Comparison of ENCODE assay signal across 17 cellular contexts in genomic region chr7:105047932-105048331, GRCh38. TPM values are rescaled to one million over a fixed set of nuclear protein-coding genes. Genes with fewer than 3 reads are reported as not detected.
A peak's percentile ranks its signal among the peaks of the same experiment; 100 is the strongest.
DNase-seq lines count a peak whose midpoint lies in the region; ATAC-seq and TF ChIP-seq lines count a peak whose summit lies in the region.
"Had no signal": no experiment of that assay in that cellular context is flagged by ENCODE, and none has a peak within 500 bp of the region (broad histone marks: within the 10 kb centered on the region; RNA-seq: fewer than 3 reads in every experiment).

No MANE protein-coding gene starts in this region.

- no peaks in the 10 kb centered on the region for H3K9me3 Mint-ChIP-seq in CD4-positive, alpha-beta memory T cell
- H3K9me3 Mint-ChIP-seq in naive thymus-derived CD4-positive, alpha-beta T cell = peaks cover 0 to 1% (median 0%) of the 10 kb centered on the region in 11 donors
- no peaks in the 10 kb centered on the region for H3K9me3 Mint-ChIP-seq in stimulated activated effector memory CD8-positive, alpha-beta T cell treated with anti-CD3 and anti-CD28 coated beads, Interleukin-12 subunit alpha, Interleukin-12 subunit beta, amount 100 ng/mL, for 72 hours

- TF ChIP-seq CTCF in coronary artery (IDR thresholded peaks at IDR 0.05) = no peak
- TF ChIP-seq CTCF in thoracic aorta (IDR thresholded peaks at IDR 0.05) = no peak

- peaks cover 53% of the 10 kb centered on the region for H3K4me1 ChIP-seq in CD4-positive, alpha-beta memory T cell (ENCODE audit: insufficient read depth, low read length)
- H3K4me1 ChIP-seq in thoracic aorta (ENCODE audit: control insufficient read depth in 1 of 2, low read depth in 2 of 2) = peaks cover 30 to 58% of the 10 kb centered on the region in 2 donors
- peaks cover 9 to 10% of the 10 kb centered on the region in 2 donors for H3K4me1 ChIP-seq in naive thymus-derived CD4-positive, alpha-beta T cell (ENCODE audit: control insufficient read depth in 2 of 2, insufficient read depth in 2 of 2, low read length in 2 of 2)
- H3K4me1 ChIP-seq: BE2C had no signal

- peaks cover 45 to 74% (median 60%) of the 10 kb centered on the region in 4 donors for H3K4me1 Mint-ChIP-seq in CD4-positive, alpha-beta memory T cell
- H3K4me1 Mint-ChIP-seq in naive thymus-derived CD4-positive, alpha-beta T cell = peaks cover 33 to 82% (median 70%) of the 10 kb centered on the region in 7 donors
- peaks cover 55% of the 10 kb centered on the region for H3K4me1 Mint-ChIP-seq in stimulated activated effector memory CD8-positive, alpha-beta T cell treated with anti-CD3 and anti-CD28 coated beads, Interleukin-12 subunit alpha, Interleukin-12 subunit beta, amount 100 ng/mL, for 72 hours

- POLR2A ChIA-PET in CD4-positive, alpha-beta memory T cell (lab: Charles Lee; ENCODE audit: partially characterized antibody) = interaction anchor here (1.0 to 1.3 kb wide), 2 partner anchors 33 to 65 kb away, joined by 3 to 4 read pairs; no protein-coding TSS in a partner anchor
- POLR2A ChIA-PET in naive thymus-derived CD4-positive, alpha-beta T cell (lab: Charles Lee) = interaction anchor here (2.6 kb wide), 1 partner anchor 33 kb away, joined by 9 read pairs; no protein-coding TSS in a partner anchor

- no peaks in the 10 kb centered on the region for H3K27me3 ChIP-seq in CD4-positive, alpha-beta memory T cell (ENCODE audit: insufficient read depth, low read length)
- no peaks in the 10 kb centered on the region for H3K27me3 ChIP-seq in thoracic aorta (replicated peaks; ENCODE audit: insufficient read depth)
- H3K27me3 ChIP-seq in naive thymus-derived CD4-positive, alpha-beta T cell (ENCODE audit: control insufficient read depth in 2 of 2, insufficient read depth in 2 of 2, low read length in 2 of 2) = no peaks in the 10 kb centered on the region
- H3K27me3 ChIP-seq: BE2C had no signal

- CTCF ChIA-PET in CD4-positive, alpha-beta memory T cell (lab: Charles Lee; ENCODE audit: partially characterized antibody) = interaction anchor here (1.6 to 9.9 kb wide), 2 partner anchors 10 to 66 kb away, joined by 5 to 63 read pairs; no protein-coding TSS in a partner anchor
- CTCF ChIA-PET in naive thymus-derived CD4-positive, alpha-beta T cell (lab: Charles Lee) = interaction anchor here (2.7 kb wide), 1 partner anchor 67 kb away, joined by 10 read pairs; no protein-coding TSS in a partner anchor

- H3K4me3 Mint-ChIP-seq in CD4-positive, alpha-beta memory T cell = no peak overlapping the region
- H3K4me3 Mint-ChIP-seq in naive thymus-derived CD4-positive, alpha-beta T cell = no peak overlapping the region
- no peak overlapping the region for H3K4me3 Mint-ChIP-seq in stimulated activated effector memory CD8-positive, alpha-beta T cell treated with anti-CD3 and anti-CD28 coated beads, Interleukin-12 subunit alpha, Interleukin-12 subunit beta, amount 100 ng/mL, for 72 hours

- no peak overlapping the region for H3K27ac ChIP-seq in CD4-positive, alpha-beta memory T cell (ENCODE audit: low read depth, low read length)
- H3K27ac ChIP-seq in coronary artery (peak overlapping the region; percentile 21 to 38), thoracic aorta (peak overlapping the region; percentile 0 to 16)
- no peak overlapping the region for H3K27ac ChIP-seq in naive thymus-derived CD4-positive, alpha-beta T cell (ENCODE audit: low read depth, low read length)

- DNase-seq in Right ventricle myocardium superior (no peak), cardiac septum (ENCODE audit: low spot score) (no peak), coronary artery (ENCODE audit: low spot score) (no peak), thoracic aorta (ENCODE audit: low spot score) (no peak)
- no peak for DNase-seq in CD4-positive, alpha-beta memory T cell
- no peak for DNase-seq in naive thymus-derived CD4-positive, alpha-beta T cell
- DNase-seq in stimulated activated effector memory CD8-positive, alpha-beta T cell treated with anti-CD3 and anti-CD28 coated beads, Interleukin-12 subunit alpha, Interleukin-12 subunit beta, amount 100 ng/mL, for 72 hours (ENCODE audit: low spot score in 2 of 2) = no peak
- DNase-seq: BE2C, COR-L47, DMS 273 treated with DMSO at 0.1 percent for 48 hours, DMS79 treated with DMSO at 0.1 percent for 48 hours, Kasumi-1, NCI-H1417, NCI-H187, NCI-H446, NCI-H526, OCI-M1 had no signal

- H3K36me3 Mint-ChIP-seq in CD4-positive, alpha-beta memory T cell = peaks cover 36 to 74% of the 10 kb centered on the region in 2 donors
- peaks cover 12 to 45% (median 25%) of the 10 kb centered on the region in 5 donors for H3K36me3 Mint-ChIP-seq in naive thymus-derived CD4-positive, alpha-beta T cell
- peaks cover 100% of the 10 kb centered on the region for H3K36me3 Mint-ChIP-seq in stimulated activated effector memory CD8-positive, alpha-beta T cell treated with anti-CD3 and anti-CD28 coated beads, Interleukin-12 subunit alpha, Interleukin-12 subunit beta, amount 100 ng/mL, for 72 hours

- no peaks in the 10 kb centered on the region for H3K9me3 ChIP-seq in CD4-positive, alpha-beta memory T cell (ENCODE audit: control insufficient read depth in 1 of 2, low read length in 2 of 2)
- H3K9me3 ChIP-seq in thoracic aorta = no peaks in the 10 kb centered on the region
- H3K9me3 ChIP-seq in naive thymus-derived CD4-positive, alpha-beta T cell (ENCODE audit: control insufficient read depth in 2 of 3, low read length in 3 of 3) = no peaks in the 10 kb centered on the region
- H3K9me3 ChIP-seq: BE2C had no signal

- H3K36me3 ChIP-seq in CD4-positive, alpha-beta memory T cell (ENCODE audit: insufficient read depth, low read length) = peaks cover 52% of the 10 kb centered on the region
- H3K36me3 ChIP-seq in thoracic aorta = peaks cover 12% of the 10 kb centered on the region
- peaks cover 7 to 46% (median 13%) of the 10 kb centered on the region in 3 experiments for H3K36me3 ChIP-seq in naive thymus-derived CD4-positive, alpha-beta T cell (ENCODE audit: control insufficient read depth in 2 of 3, insufficient read depth in 3 of 3, low read length in 3 of 3)

- no peak overlapping the region for H3K4me3 ChIP-seq in CD4-positive, alpha-beta memory T cell (ENCODE audit: low read length in 2 of 2)
- H3K4me3 ChIP-seq in coronary artery (peak overlapping the region; percentile 18), thoracic aorta (no peak overlapping the region)
- no peak overlapping the region for H3K4me3 ChIP-seq in naive thymus-derived CD4-positive, alpha-beta T cell (ENCODE audit: low read length)

- H3K27ac Mint-ChIP-seq in CD4-positive, alpha-beta memory T cell = peak overlapping the region in 4 of 7 donors; percentile 4 to 74 (median 44)
- peak overlapping the region in 3 of 9 donors; percentile 14 to 32 (median 19) for H3K27ac Mint-ChIP-seq in naive thymus-derived CD4-positive, alpha-beta T cell
- H3K27ac Mint-ChIP-seq in stimulated activated effector memory CD8-positive, alpha-beta T cell treated with anti-CD3 and anti-CD28 coated beads, Interleukin-12 subunit alpha, Interleukin-12 subunit beta, amount 100 ng/mL, for 72 hours = no peak overlapping the region

- ATAC-seq in Right ventricle myocardium superior (ENCODE audit: poor library complexity) = peak; percentile 40
- ATAC-seq in thoracic aorta (ENCODE audit: insufficient number of reproducible peaks, low FRiP score, low read depth) = no peak
- ATAC-seq in naive thymus-derived CD4-positive, alpha-beta T cell = no peak
- no peak for ATAC-seq in stimulated activated effector memory CD8-positive, alpha-beta T cell treated with anti-CD3 and anti-CD28 coated beads, Interleukin-12 subunit alpha, Interleukin-12 subunit beta, amount 100 ng/mL, for 72 hours

- intact Hi-C loops in Right ventricle myocardium superior (cut with DNase I) = no loop called here
- intact Hi-C loops in cardiac septum (cut with DNase I) = no loop called here
- intact Hi-C loops in CD4-positive, alpha-beta memory T cell (cut with micrococcal nuclease) = no loop called here
- intact Hi-C loops in naive thymus-derived CD4-positive, alpha-beta T cell (cut with micrococcal nuclease) = no loop called here

- no peaks in the 10 kb centered on the region for H3K27me3 Mint-ChIP-seq in CD4-positive, alpha-beta memory T cell
- H3K27me3 Mint-ChIP-seq in naive thymus-derived CD4-positive, alpha-beta T cell = no peaks in the 10 kb centered on the region

RNA-seq across cellular contexts. Expression of gene KMT2E, which starts 33.9 kb away (rescaled TPM):
- 35.1 TPM for total RNA-seq in Right ventricle myocardium superior
- 65.7 TPM for total RNA-seq in cardiac septum
- total RNA-seq in CD4-positive, alpha-beta memory T cell = 100 to 1,000 TPM; 213 to 224 TPM
- 100 to 1,000 TPM; 109 to 244 TPM for polyA plus RNA-seq in CD4-positive, alpha-beta memory T cell
- 100 to 1,000 TPM; 139 to 140 TPM for total RNA-seq in thoracic aorta
- 100 to 1,000 TPM; 129 to 221 (median 186) TPM for total RNA-seq in naive thymus-derived CD4-positive, alpha-beta T cell
- 100 to 1,000 TPM; 195 to 221 TPM for polyA plus RNA-seq in naive thymus-derived CD4-positive, alpha-beta T cell

Comparison
In these comparisons a context has a peak if more than half of its experiments do, and no peak if none do; other contexts are left out.
1. H3K27ac ChIP-seq: peak in coronary artery (2 of 2) and thoracic aorta (2 of 2); none in CD4-positive, alpha-beta memory T cell (single experiment) and naive thymus-derived CD4-positive, alpha-beta T cell (single experiment).